ENCODE assay signal across 23 cellular contexts in genomic region chr13:75294110-75294509, GRCh38.
A peak's percentile ranks its signal among the peaks of the same experiment; 100 is the strongest.
DNase-seq lines count a peak whose midpoint lies in the region; ATAC-seq, FAIRE-seq and TF ChIP-seq lines count a peak whose summit lies in the region.
"Had no signal": no experiment of that assay in that cellular context is flagged by ENCODE, and none has a peak within 500 bp of the region (broad histone marks: within the 10 kb centered on the region; RNA-seq: fewer than 3 reads in every experiment).

No MANE protein-coding gene starts in this region.

- DNase-seq in H54 (ENCODE audit: insufficient read length, low spot score) (no peak), left lobe of liver (ENCODE audit: low spot score) (no peak), GM13977 (ENCODE audit: low spot score) (no peak), DMS153 treated with DMSO at 0.1 percent for 48 hours (lab: John Stamatoyannopoulos, UW; ENCODE audit: unreplicated experiment) (no peak)
- DNase-seq: activated CD4-positive, alpha-beta T cell treated with anti-CD3 and anti-CD28 coated beads, Interleukin-2, amount 50 U/mL, for 4 hours; C1 segment of cervical spinal cord; head of caudate nucleus; IMR-90; kidney glomerular epithelial cell; NCI-H1105 treated with DMSO at 0.1 percent for 48 hours; NCI-H2029 treated with DMSO at 0.1 percent for 48 hours; NCI-H2227 treated with DMSO at 0.1 percent for 48 hours; nucleus accumbens; stimulated activated CD4-positive, alpha-beta T cell treated with anti-CD3 and anti-CD28 coated beads, Interleukin-2, amount 100 ng/mL, for 24 hours; T-helper 9 cell; trophoblast cell had no signal

- no peaks in the 10 kb centered on the region for H3K79me2 ChIP-seq in Loucy (ENCODE audit: insufficient read depth, low read length)

- no peak for TF ChIP-seq POLR2A in H54 (IDR thresholded peaks at IDR 0.05; ENCODE audit: low read depth, low read length)

- ATAC-seq in GM18861 (IDR thresholded peaks at IDR 0.05; ENCODE audit: unreplicated experiment) (peak; percentile 79), left lobe of liver (peak; percentile 25), GM18867 (IDR thresholded peaks at IDR 0.05; ENCODE audit: unreplicated experiment) (no peak), HG03342 (IDR thresholded peaks at IDR 0.05; ENCODE audit: unreplicated experiment) (no peak)
- ATAC-seq: SK-N-SH treated with all-trans-retinoic acid at 6 μM for 48 hours, WTC11 had no signal

- in situ Hi-C loops in GM13977 (cut with MboI; ENCODE audit: low pct_unique_long_range_greater_than_20kb, low sequenced_read_pairs, unreplicated experiment): no loop called here

- H3K9ac ChIP-seq in Loucy (ENCODE audit: low read depth, low read length, poor library complexity, severe bottlenecking): no peak overlapping the region

- no peaks in the 10 kb centered on the region for H4K20me1 ChIP-seq in Loucy (ENCODE audit: insufficient read depth, low read length, poor library complexity, severe bottlenecking)

- TF ChIP-seq CTCF in Loucy (conservative IDR thresholded peaks at IDR 0.05; ENCODE audit: low read length): no peak
- no peak for TF ChIP-seq CTCF in GM13977 (IDR thresholded peaks at IDR 0.05; ENCODE audit: extremely low read depth, insufficient read depth, missing control alignments)

- H2AFZ ChIP-seq in Loucy (ENCODE audit: low read length): no peak overlapping the region

- H3K9me2 ChIP-seq in Loucy (replicated peaks; ENCODE audit: low read depth, low read length): no peaks in the 10 kb centered on the region

- FAIRE-seq in H54 (lab: Jason Lieb, UNC): peak; percentile 11

- H3K9me3 ChIP-seq in Loucy (ENCODE audit: insufficient read depth, low read depth, low read length): no peaks in the 10 kb centered on the region

- peaks cover 31% of the 10 kb centered on the region for H3K4me1 ChIP-seq in Loucy (ENCODE audit: insufficient read depth, low read length, poor library complexity, severe bottlenecking)

- no peak overlapping the region for H3K4me3 ChIP-seq in Loucy (ENCODE audit: low read length, poor library complexity, severe bottlenecking)
- H3K4me3 ChIP-seq: skin epidermis had no signal

- peaks cover 6% of the 10 kb centered on the region; the same call in 1 of the 2 replicates for H3K36me3 ChIP-seq in Loucy (ENCODE audit: insufficient read depth, low read length)

- H3K27me3 ChIP-seq in Loucy (ENCODE audit: insufficient read depth, low read length, poor library complexity, severe bottlenecking): no peaks in the 10 kb centered on the region

- H3F3A ChIP-seq in Loucy (ENCODE audit: low read depth): peaks cover 7% of the 10 kb centered on the region; the same call in 1 of the 2 replicates

- H3K4me2 ChIP-seq in Loucy (ENCODE audit: low read depth, low read length, poor library complexity, severe bottlenecking): peak overlapping the region; percentile 38

Comparison
In these comparisons a context has a peak if more than half of its experiments do, and no peak if none do; other contexts are left out.
1. ATAC-seq: peak in GM18861 (single experiment) and left lobe of liver (single experiment); none in GM18867 (single experiment) and HG03342 (single experiment).